1 cellular context compared by ENCODE assay signal in genomic region chr13:30734434-30734833, GRCh38.
TF ChIP-seq lines count a peak whose summit lies in the region.

No MANE protein-coding gene starts in this region.

TF ChIP-seq in IMR-90, 13 proteins besides CTCF, POLR2A, EP300 and RAD21 (continued from another document):
- TF ChIP-seq RFX5 (IDR thresholded peaks at IDR 0.05; ENCODE audit: low read depth, low read length) (no peak), MAFK (IDR thresholded peaks at IDR 0.05; ENCODE audit: low read depth, low read length) (no peak), NFE2L2 (IDR thresholded peaks at IDR 0.05; ENCODE audit: low read depth, low read length) (no peak), CHD1 (IDR thresholded peaks at IDR 0.05; ENCODE audit: low read depth, low read length) (no peak)
